18 cellular contexts compared by ENCODE assay signal in the genomic region with DNA sequence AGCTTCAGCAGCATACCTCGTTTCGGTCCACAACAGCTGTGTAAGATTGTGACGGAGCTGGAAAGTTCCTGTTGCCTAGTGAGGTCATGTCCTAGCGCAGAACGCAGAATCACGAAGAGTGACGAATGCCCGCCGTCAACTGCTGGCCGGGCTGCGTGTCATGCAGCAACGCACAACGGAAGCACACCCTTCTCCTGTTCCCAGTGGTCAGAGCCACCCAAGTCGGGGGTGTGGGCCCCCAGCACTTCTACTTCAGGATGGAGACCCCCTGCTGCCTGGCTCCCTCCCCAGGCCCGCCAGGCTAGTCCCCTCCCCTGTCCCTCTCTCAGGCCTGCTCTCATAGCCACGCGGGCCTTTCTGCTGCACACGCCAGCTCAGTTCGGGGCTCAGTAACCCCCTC. TPM values are rescaled to one million over a fixed set of nuclear protein-coding genes. Genes with fewer than 3 reads are reported as not detected.
DNase-seq lines count a peak whose midpoint lies in the region; ATAC-seq and TF ChIP-seq lines count a peak whose summit lies in the region.
"Had no signal": no experiment of that assay in that cellular context is flagged by ENCODE, and none has a peak within 500 bp of the region (broad histone marks: within the 10 kb centered on the region; RNA-seq: fewer than 3 reads in every experiment).

No MANE protein-coding gene starts in this region.

- ATAC-seq in DND-41 (ENCODE audit: insufficient read depth, low read depth) (no peak), IMR-90 (ENCODE audit: low read depth) (no peak), GM21423 (IDR thresholded peaks at IDR 0.05; ENCODE audit: unreplicated experiment) (no peak)
- ATAC-seq: Panc1 had no signal

- no peak overlapping the region for H2BK15ac ChIP-seq in IMR-90 (ENCODE audit: low read depth, low read length)

- dilution Hi-C loops in IMR-90 (cut with HindIII; ENCODE audit: low sequenced_read_pairs, unreplicated experiment), result no loop called here

- H2AFZ ChIP-seq in DND-41 (ENCODE audit: low read depth, low read length), result 0 out of 2 replicates have a peak overlapping the region, but pooled peaks have one; percentile 37
- H2AFZ ChIP-seq in IMR-90 (replicated peaks; ENCODE audit: low read length, poor library complexity), result peak overlapping the region; percentile 71

- peaks cover 8% of the 10 kb centered on the region for H3K9me3 Mint-ChIP-seq in activated T-helper 2 cell treated with anti-CD3 and anti-CD28 coated beads, Interferon-gamma antibody, Interleukin-2, Interleukin-4, amounts not matched to agents 10 μg/mL and 5 μg/mL and 100 μg/mL, durations not matched to agents 14 hours and 24 hours and 36 hours
- peaks cover 22% of the 10 kb centered on the region for H3K9me3 Mint-ChIP-seq in glutamatergic neuron (ENCODE audit: unreplicated experiment)
- H3K9me3 Mint-ChIP-seq in immature natural killer cell, result peaks cover 0 to 2% (median 0%) of the 10 kb centered on the region in 6 donors

- H3K79me1 ChIP-seq in IMR-90 (ENCODE audit: low read depth in 1 of 2, low read length in 2 of 2), result no peaks in the 10 kb centered on the region

- H3K79me2 ChIP-seq in DND-41 (ENCODE audit: insufficient read depth, low read length), result no peaks in the 10 kb centered on the region

- no peaks in the 10 kb centered on the region for H3K9me1 ChIP-seq in IMR-90 (ENCODE audit: insufficient read depth, low read length)

- H4K8ac ChIP-seq in IMR-90 (ENCODE audit: low read depth in 2 of 2, low read length in 2 of 2), result no peak overlapping the region

- H3K36me3 ChIP-seq in DND-41 (ENCODE audit: insufficient read depth, low read length) (no peaks in the 10 kb centered on the region), IMR-90 (ENCODE audit: control insufficient read depth, insufficient read depth, low read length) (no peaks in the 10 kb centered on the region)
- H3K36me3 ChIP-seq: esophagus squamous epithelium, heart left ventricle, prostate gland, tibial nerve had no signal

- H3K4me1 Mint-ChIP-seq in activated T-helper 2 cell treated with anti-CD3 and anti-CD28 coated beads, Interferon-gamma antibody, Interleukin-2, Interleukin-4, amounts not matched to agents 10 μg/mL and 5 μg/mL and 100 μg/mL, durations not matched to agents 14 hours and 24 hours and 36 hours (ENCODE audit: low read depth), result peaks cover 19% of the 10 kb centered on the region
- H3K4me1 Mint-ChIP-seq in glutamatergic neuron (ENCODE audit: low read depth, unreplicated experiment) (peaks cover 18% of the 10 kb centered on the region), immature natural killer cell (peaks cover 0 to 1% of the 10 kb centered on the region in 2 donors)

- peak overlapping the region; percentile 63 for H3K27ac ChIP-seq in DND-41 (ENCODE audit: low read length)
- no peak overlapping the region for H3K27ac ChIP-seq in IMR-90 (ENCODE audit: insufficient read depth, low read length)
- H3K27ac ChIP-seq: esophagus squamous epithelium, heart left ventricle, HL-60, prostate gland, tibial nerve had no signal

- H3K9ac ChIP-seq in DND-41 (ENCODE audit: low read depth, low read length) (no peak overlapping the region), IMR-90 (ENCODE audit: low read depth, low read length) (no peak overlapping the region)

- no peak overlapping the region for H4K91ac ChIP-seq in IMR-90 (ENCODE audit: insufficient read depth, low read depth, low read length)

- H3K9me3 ChIP-seq in DND-41 (ENCODE audit: insufficient read depth, low read length, severe bottlenecking) (no peaks in the 10 kb centered on the region), IMR-90 (ENCODE audit: control insufficient read depth, insufficient read depth, low read length) (no peaks in the 10 kb centered on the region)
- H3K9me3 ChIP-seq: esophagus squamous epithelium, heart left ventricle, prostate gland, tibial nerve had no signal

- no peak overlapping the region for H2BK20ac ChIP-seq in IMR-90 (ENCODE audit: low read depth, low read length)

- no peak overlapping the region; the same call in 1 of the 2 replicates for H4K5ac ChIP-seq in IMR-90 (ENCODE audit: low read depth, low read length)

- H3K4me1 ChIP-seq in DND-41 (ENCODE audit: insufficient read depth, low read length), result peaks cover 11% of the 10 kb centered on the region
- peaks cover 2% of the 10 kb centered on the region; the same call in 1 of the 2 replicates for H3K4me1 ChIP-seq in IMR-90 (ENCODE audit: control insufficient read depth, insufficient read depth, low read length)
- H3K4me1 ChIP-seq: esophagus squamous epithelium, prostate gland, tibial nerve had no signal

- DNase-seq in DND-41 (no peak), IMR-90 (no peak), glutamatergic neuron (no peak), SHP77 treated with DMSO at 0.1 percent for 48 hours (lab: John Stamatoyannopoulos, UW) (no peak), nucleus accumbens (lab: John Stamatoyannopoulos, UW) (no peak), immature natural killer cell (no peak)
- no peak for DNase-seq in activated T-helper 2 cell treated with anti-CD3 and anti-CD28 coated beads, Interferon-gamma antibody, Interleukin-2, Interleukin-4, amounts not matched to agents 10 μg/mL and 5 μg/mL and 100 μg/mL, durations not matched to agents 14 hours and 24 hours and 36 hours (ENCODE audit: low spot score)
- DNase-seq: effector CD4-positive, alpha-beta T cell; esophagus squamous epithelium; NCI-H2107; NCI-H526 treated with DMSO at 0.1 percent for 48 hours; small intestine had no signal

- BruUV-seq in IMR-90 (replicated peaks; lab: Mats Ljungman, UMichigan), result no TSS peak

- TF ChIP-seq POLR2A in IMR-90 (IDR thresholded peaks at IDR 0.05; ENCODE audit: low read depth, low read length), result no peak

- H3K18ac ChIP-seq in IMR-90 (ENCODE audit: low read depth, low read length), result peak overlapping the region; percentile 47; the same call in 1 of the 2 replicates

- no peak overlapping the region for H3K23ac ChIP-seq in IMR-90 (ENCODE audit: low read depth, low read length)

- peaks cover 22% of the 10 kb centered on the region for H3K27me3 Mint-ChIP-seq in activated T-helper 2 cell treated with anti-CD3 and anti-CD28 coated beads, Interferon-gamma antibody, Interleukin-2, Interleukin-4, amounts not matched to agents 10 μg/mL and 5 μg/mL and 100 μg/mL, durations not matched to agents 14 hours and 24 hours and 36 hours (ENCODE audit: low read depth)
- H3K27me3 Mint-ChIP-seq in glutamatergic neuron (ENCODE audit: unreplicated experiment) (peaks cover 15% of the 10 kb centered on the region), immature natural killer cell (ENCODE audit: low read depth in 3 of 3) (peaks cover 6 to 28% (median 17%) of the 10 kb centered on the region in 3 donors)

- WGBS in IMR-90 (ENCODE audit: extremely low coverage in 2 of 2, insufficient read length in 1 of 2), 2 experiments, result 78% methylated on average over 10 of the region's 19 CpGs; no CpG with 5 or more reads in 1 of the 2 experiments

- H3K36me3 Mint-ChIP-seq in activated T-helper 2 cell treated with anti-CD3 and anti-CD28 coated beads, Interferon-gamma antibody, Interleukin-2, Interleukin-4, amounts not matched to agents 10 μg/mL and 5 μg/mL and 100 μg/mL, durations not matched to agents 14 hours and 24 hours and 36 hours (ENCODE audit: low read depth), result peaks cover 7% of the 10 kb centered on the region
- H3K36me3 Mint-ChIP-seq in glutamatergic neuron (ENCODE audit: unreplicated experiment) (peaks cover 14% of the 10 kb centered on the region), immature natural killer cell (no peaks in the 10 kb centered on the region)

- CTCF ChIA-PET in IMR-90 (lab: Yijun Ruan, JAX), result no interaction called here

- H2BK120ac ChIP-seq in IMR-90 (ENCODE audit: low read depth, low read length), result no peak overlapping the region

- peak overlapping the region; percentile 73 for H2AK9ac ChIP-seq in IMR-90 (replicated peaks; ENCODE audit: low read depth, low read length, poor library complexity)

- no peak for TF ChIP-seq RAD21 in IMR-90 (IDR thresholded peaks at IDR 0.05; ENCODE audit: low read length)

- POLR2A ChIA-PET in IMR-90 (lab: Charles Lee; ENCODE audit: unreplicated experiment), result no interaction called here

- TF ChIP-seq CTCF in DND-41 (IDR thresholded peaks at IDR 0.05; ENCODE audit: borderline replicate concordance, extremely low read depth, low read length, poor library complexity, severe bottlenecking) (no peak), IMR-90 (conservative IDR thresholded peaks at IDR 0.05; ENCODE audit: low read depth, low read length) (no peak), glutamatergic neuron (IDR thresholded peaks at IDR 0.05; ENCODE audit: partially characterized antibody, unreplicated experiment) (no peak)

- H3K27me3 ChIP-seq in DND-41 (ENCODE audit: insufficient read depth, low read length, poor library complexity) (no peaks in the 10 kb centered on the region), IMR-90 (ENCODE audit: control insufficient read depth, insufficient read depth, low read length) (peaks cover 8% of the 10 kb centered on the region)

- no peak overlapping the region for H3K4me3 ChIP-seq in DND-41 (ENCODE audit: low read depth in 1 of 2, low read length in 2 of 2)
- no peak overlapping the region for H3K4me3 ChIP-seq in IMR-90 (ENCODE audit: insufficient read depth, low read depth, low read length)
- H3K4me3 ChIP-seq: esophagus squamous epithelium, heart left ventricle, prostate gland, tibial nerve had no signal

- H4K20me1 ChIP-seq in DND-41 (ENCODE audit: insufficient read depth, low read length), result no peaks in the 10 kb centered on the region
- H4K20me1 ChIP-seq in IMR-90 (ENCODE audit: insufficient read depth, low read length), result no peaks in the 10 kb centered on the region

- H3K4me3 Mint-ChIP-seq in activated T-helper 2 cell treated with anti-CD3 and anti-CD28 coated beads, Interferon-gamma antibody, Interleukin-2, Interleukin-4, amounts not matched to agents 10 μg/mL and 5 μg/mL and 100 μg/mL, durations not matched to agents 14 hours and 24 hours and 36 hours (ENCODE audit: low read depth), result peak overlapping the region; percentile 68
- H3K4me3 Mint-ChIP-seq in glutamatergic neuron (ENCODE audit: unreplicated experiment) (peak overlapping the region; percentile 23), immature natural killer cell (no peak overlapping the region)

- H3K27ac Mint-ChIP-seq in activated T-helper 2 cell treated with anti-CD3 and anti-CD28 coated beads, Interferon-gamma antibody, Interleukin-2, Interleukin-4, amounts not matched to agents 10 μg/mL and 5 μg/mL and 100 μg/mL, durations not matched to agents 14 hours and 24 hours and 36 hours, result peak overlapping the region; percentile 82
- H3K27ac Mint-ChIP-seq in glutamatergic neuron (ENCODE audit: unreplicated experiment) (peak overlapping the region; percentile 78), immature natural killer cell (no peak overlapping the region)

- H3K14ac ChIP-seq in IMR-90 (replicated peaks; ENCODE audit: low read depth, low read length), result no peak overlapping the region

- no peak overlapping the region for H2AK5ac ChIP-seq in IMR-90 (ENCODE audit: low read depth, low read length)

- H3K4ac ChIP-seq in IMR-90 (ENCODE audit: low read depth, low read length), result no peak overlapping the region

- no peak overlapping the region for H2BK5ac ChIP-seq in IMR-90 (ENCODE audit: low read depth, low read length, poor library complexity, severe bottlenecking)

- H3K56ac ChIP-seq in IMR-90 (ENCODE audit: extremely low read depth, insufficient read depth, low read length), result no peak overlapping the region

- no peak overlapping the region for H3K4me2 ChIP-seq in DND-41 (ENCODE audit: insufficient read depth, low read length)
- H3K4me2 ChIP-seq in IMR-90 (ENCODE audit: low read depth, low read length), result no peak overlapping the region

- intact Hi-C loops in IMR-90 (cut with micrococcal nuclease), result loop anchor here (5.0 kb wide), 1 partner anchor 124 kb away; a partner anchor contains a TSS
- intact Hi-C loops in activated T-helper 2 cell treated with anti-CD3 and anti-CD28 coated beads, Interferon-gamma antibody, Interleukin-2, Interleukin-4, amounts not matched to agents 10 μg/mL and 5 μg/mL and 100 μg/mL, durations not matched to agents 14 hours and 24 hours and 36 hours (cut with micrococcal nuclease), result loop anchor here (5.0 kb wide), 1 partner anchor 104 kb away; no protein-coding TSS in a partner anchor

- in situ Hi-C loops in IMR-90 (cut with MboI; ENCODE audit: low sequenced_read_pairs), result no loop called here

RNA-seq across cellular contexts. Expression of a gene that starts 25.9 kb away (rescaled TPM):
- total RNA-seq in IMR-90 (2012; rRNA removed), result under 0.01 TPM in 2 replicates
- polyA plus RNA-seq in IMR-90 (2012; rRNA removed), result 0.07 and 0.09 TPM in 2 replicates
- 0.08 and 0.15 TPM in 2 replicates for polyA plus RNA-seq in IMR-90 (2012; cell fraction: cytosol; rRNA removed)
- polyA plus RNA-seq in IMR-90 (2012; cell fraction: nucleus; rRNA removed; ENCODE audit: low replicate concordance), result 0.31 and 0.67 TPM in 2 replicates
- 0.14 and 0.23 TPM in 2 replicates for total RNA-seq in activated T-helper 2 cell treated with anti-CD3 and anti-CD28 coated beads, Interferon-gamma antibody, Interleukin-2, Interleukin-4, amounts not matched to agents 10 μg/mL and 5 μg/mL and 100 μg/mL, durations not matched to agents 14 hours and 24 hours and 36 hours
- 9.6 TPM for total RNA-seq in glutamatergic neuron (ENCODE audit: unreplicated experiment)
- not detected for polyA plus RNA-seq in immature natural killer cell

RNA-seq across cellular contexts. Expression of a gene that starts 38.4 kb away (rescaled TPM):
- 11.4 and 28.0 TPM in 2 replicates for total RNA-seq in IMR-90 (2012; rRNA removed)
- 28.4 and 32.3 TPM in 2 replicates for polyA plus RNA-seq in IMR-90 (2012; rRNA removed)
- polyA plus RNA-seq in IMR-90 (2012; cell fraction: cytosol; rRNA removed), result 12.3 and 27.2 TPM in 2 replicates
- 42.8 and 96.1 TPM in 2 replicates for polyA plus RNA-seq in IMR-90 (2012; cell fraction: nucleus; rRNA removed; ENCODE audit: low replicate concordance)
- 29.2 and 30.5 TPM in 2 replicates for total RNA-seq in activated T-helper 2 cell treated with anti-CD3 and anti-CD28 coated beads, Interferon-gamma antibody, Interleukin-2, Interleukin-4, amounts not matched to agents 10 μg/mL and 5 μg/mL and 100 μg/mL, durations not matched to agents 14 hours and 24 hours and 36 hours
- total RNA-seq in glutamatergic neuron (ENCODE audit: unreplicated experiment), result 47.3 TPM
- polyA plus RNA-seq in immature natural killer cell, result 1 to 10 TPM; 2.0 to 5.8 (median 4.9) TPM

Comparison
In these comparisons a context has a peak if more than half of its experiments do, and no peak if none do; other contexts are left out.
1. H3K27ac Mint-ChIP-seq: peak in activated T-helper 2 cell treated with anti-CD3 and anti-CD28 coated beads, Interferon-gamma antibody, Interleukin-2, Interleukin-4, amounts not matched to agents 10 μg/mL and 5 μg/mL and 100 μg/mL, durations not matched to agents 14 hours and 24 hours and 36 hours (single experiment) and glutamatergic neuron (single experiment); none in immature natural killer cell (0 of 6).
2. H3K4me3 Mint-ChIP-seq: peak in activated T-helper 2 cell treated with anti-CD3 and anti-CD28 coated beads, Interferon-gamma antibody, Interleukin-2, Interleukin-4, amounts not matched to agents 10 μg/mL and 5 μg/mL and 100 μg/mL, durations not matched to agents 14 hours and 24 hours and 36 hours (single experiment) and glutamatergic neuron (single experiment); none in immature natural killer cell (0 of 5).